ENCODE assay signal across 8 cellular contexts in the genomic region with DNA sequence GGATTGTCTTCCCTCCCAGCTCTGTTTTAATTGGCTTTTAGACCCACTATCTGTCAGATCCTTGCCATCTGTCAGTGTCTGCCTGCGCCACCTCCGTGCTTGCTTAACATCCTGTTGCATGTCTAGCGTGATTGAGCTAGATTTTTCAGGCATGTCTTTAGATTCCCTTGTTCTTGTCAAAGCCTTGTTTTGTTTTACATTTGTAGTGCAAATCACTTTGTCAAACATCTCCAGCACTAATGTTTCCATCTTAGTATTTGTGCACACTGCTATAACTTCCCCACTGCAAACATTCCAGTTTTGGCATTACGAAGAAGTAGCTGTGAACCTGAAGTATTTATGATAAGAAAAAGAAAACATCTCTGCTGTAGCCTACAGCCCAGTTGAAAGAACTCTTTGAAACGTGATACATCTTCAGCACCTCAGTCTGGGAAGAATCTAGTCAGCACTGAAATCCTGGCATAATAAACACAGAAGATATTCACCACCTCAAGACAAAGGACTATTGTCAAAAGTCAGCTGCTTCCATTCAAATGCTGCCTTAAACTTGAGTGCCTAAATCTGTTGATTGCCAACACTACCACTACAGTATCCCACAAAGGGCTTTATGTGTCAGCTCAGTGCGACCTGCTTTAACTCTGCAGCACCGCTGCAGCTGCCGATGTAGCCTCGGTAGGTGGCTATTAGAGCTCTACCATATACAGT.
DNase-seq lines count a peak whose midpoint lies in the region; TF ChIP-seq lines count a peak whose summit lies in the region.

No MANE protein-coding gene starts in this region.

- no peak overlapping the region for H4K8ac ChIP-seq in neuronal stem cell (ENCODE audit: low read depth, low read length)

- H3K27ac ChIP-seq in mesodermal cell (ENCODE audit: low read depth, low read length, severe bottlenecking) (peak overlapping the region; percentile 85), neuronal stem cell (replicated peaks; ENCODE audit: low read length) (no peak overlapping the region)

- no peak for TF ChIP-seq CTCF in chondrocyte (IDR thresholded peaks at IDR 0.05)

- H2AFZ ChIP-seq in neuronal stem cell (ENCODE audit: low read length), result no peak overlapping the region

- H3K4me2 ChIP-seq in neuronal stem cell (ENCODE audit: insufficient read depth, low read length, poor library complexity, severe bottlenecking), result no peak overlapping the region

- no peak overlapping the region for H2BK15ac ChIP-seq in neuronal stem cell (ENCODE audit: low read length)

- no peak overlapping the region for H2BK120ac ChIP-seq in neuronal stem cell (ENCODE audit: low read depth, low read length)

- H3K23ac ChIP-seq in neuronal stem cell (ENCODE audit: low read depth, low read length, poor library complexity), result no peak overlapping the region

- H2AK5ac ChIP-seq in neuronal stem cell (ENCODE audit: low read depth, low read length), result no peak overlapping the region

- no peak overlapping the region for H3K4ac ChIP-seq in neuronal stem cell (ENCODE audit: low read length)

- no peak overlapping the region for H3K4me3 ChIP-seq in mesodermal cell (ENCODE audit: extremely low read depth, insufficient read depth, low read length, poor library complexity, severe bottlenecking)
- no peak overlapping the region for H3K4me3 ChIP-seq in neuronal stem cell (ENCODE audit: low read length in 2 of 2)

- H3K9me3 ChIP-seq in mesodermal cell (ENCODE audit: control insufficient read depth, low read length) (no peaks in the 10 kb centered on the region), neuronal stem cell (replicated peaks in 1 of 2; ENCODE audit: control insufficient read depth in 2 of 2, insufficient read depth in 1 of 2, low read depth in 1 of 2, low read length in 2 of 2) (peaks cover 0 to 4% of the 10 kb centered on the region in 2 donors)

- H3K9me3 Mint-ChIP-seq in chondrocyte (ENCODE audit: low read depth), result no peaks in the 10 kb centered on the region

- peaks cover 11% of the 10 kb centered on the region for H3K36me3 Mint-ChIP-seq in chondrocyte (ENCODE audit: low read depth)

- H3K79me1 ChIP-seq in neuronal stem cell (ENCODE audit: low read depth, low read length), result no peaks in the 10 kb centered on the region

- DNase-seq in AML-193 (lab: John Stamatoyannopoulos, UW) (peak; percentile 16 to 34), NCI-H2107 (lab: John Stamatoyannopoulos, UW) (peak; percentile 71), chondrocyte (ENCODE audit: low spot score) (no peak), MV-4-11 (lab: John Stamatoyannopoulos, UW) (no peak), neuronal stem cell (ENCODE audit: low spot score) (no peak), RKO (ENCODE audit: low spot score) (no peak), HuH-7 (ENCODE audit: low spot score) (no peak)

- peak overlapping the region; percentile 18 for H3K4me3 Mint-ChIP-seq in chondrocyte (ENCODE audit: unreplicated experiment)

- H3K9ac ChIP-seq in neuronal stem cell (ENCODE audit: low read depth, low read length, poor library complexity), result no peak overlapping the region

- H3K18ac ChIP-seq in neuronal stem cell (ENCODE audit: low read length), result no peak overlapping the region

- H3K36me3 ChIP-seq in mesodermal cell (ENCODE audit: control insufficient read depth, insufficient read depth, low read length) (peaks cover 37% of the 10 kb centered on the region), neuronal stem cell (replicated peaks in 1 of 2; ENCODE audit: control insufficient read depth in 2 of 2, insufficient read depth in 2 of 2, low read length in 2 of 2) (peaks cover 9 to 84% of the 10 kb centered on the region in 2 donors)

- no peaks in the 10 kb centered on the region for H3K27me3 ChIP-seq in neuronal stem cell (ENCODE audit: control insufficient read depth in 3 of 3, insufficient read depth in 3 of 3, low read depth in 1 of 3, low read length in 3 of 3)

- H3K4me1 Mint-ChIP-seq in chondrocyte (ENCODE audit: low read depth), result peaks cover 47% of the 10 kb centered on the region

- H3K14ac ChIP-seq in neuronal stem cell (ENCODE audit: low read length), result no peak overlapping the region

- H3K27me3 Mint-ChIP-seq in chondrocyte (ENCODE audit: low read depth), result no peaks in the 10 kb centered on the region

- no peak overlapping the region for H4K91ac ChIP-seq in neuronal stem cell (ENCODE audit: low read depth, low read length, poor library complexity)

- no peak overlapping the region for H2BK12ac ChIP-seq in neuronal stem cell (ENCODE audit: low read length)

- H2BK5ac ChIP-seq in neuronal stem cell (ENCODE audit: low read length), result no peak overlapping the region

- peak overlapping the region; percentile 91 for H3K27ac Mint-ChIP-seq in chondrocyte (ENCODE audit: unreplicated experiment)

- 72 to 83% methylated on average over 5 to 7 of the region's 9 CpGs for WGBS in mesodermal cell (ENCODE audit: insufficient coverage in 2 of 2), 2 experiments
- no CpG with 5 or more reads among the region's 9 CpGs for WGBS in neuronal stem cell (ENCODE audit: extremely low coverage in 2 of 2, insufficient read length in 2 of 2, insufficient replicate concordance in 1 of 2), 2 donors

- H3K4me1 ChIP-seq in mesodermal cell (ENCODE audit: control insufficient read depth, insufficient read depth, low read length, poor library complexity, severe bottlenecking), result peaks cover 30% of the 10 kb centered on the region
- H3K4me1 ChIP-seq in neuronal stem cell (ENCODE audit: control insufficient read depth in 2 of 2, insufficient read depth in 1 of 2, low read depth in 1 of 2, low read length in 2 of 2), result peaks cover 3 to 15% of the 10 kb centered on the region in 2 donors

Comparison
In these comparisons a context has a peak if more than half of its experiments do, and no peak if none do; other contexts are left out.
1. DNase-seq: peak in AML-193 (2 of 2) and NCI-H2107 (single experiment); none in chondrocyte (single experiment), MV-4-11 (single experiment), neuronal stem cell (single experiment), RKO (single experiment) and HuH-7 (single experiment).